Comparison of ENCODE assay signal across 1 cellular context in the genomic region with DNA sequence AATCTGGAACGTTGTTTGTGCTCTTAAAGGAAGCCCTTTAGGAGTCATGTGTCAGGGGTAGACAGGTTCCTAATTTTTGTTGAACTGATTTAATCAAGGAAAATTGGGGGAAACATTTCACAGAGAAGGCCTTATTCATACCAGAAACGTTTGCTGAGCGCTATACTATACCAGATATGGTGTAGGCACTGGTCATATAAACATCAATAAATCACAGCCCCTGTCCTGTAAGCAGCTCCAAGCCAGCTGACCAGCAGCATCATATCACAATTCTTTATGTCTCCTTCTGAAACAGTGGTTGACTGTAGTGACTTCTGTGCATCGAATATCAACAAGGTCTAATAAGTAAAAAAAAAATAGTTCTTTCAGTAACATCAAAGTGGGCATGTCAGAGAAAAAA.
TF ChIP-seq lines count a peak whose summit lies in the region.

No MANE protein-coding gene starts in this region.

TF ChIP-seq in HepG2, 621 proteins besides CTCF, POLR2A, EP300 and RAD21:
- TF ChIP-seq ZNF720 (CRISPR knock-in tag; IDR thresholded peaks at IDR 0.05) (no peak), ZMYM4 (CRISPR knock-in tag; IDR thresholded peaks at IDR 0.05) (no peak), EHMT2 (IDR thresholded peaks at IDR 0.05; ENCODE audit: borderline replicate concordance, low read depth, low read length) (no peak), CBX2 (IDR thresholded peaks at IDR 0.05; ENCODE audit: low read depth, low read length) (no peak), CBX2 (CRISPR knock-in tag; IDR thresholded peaks at IDR 0.05; ENCODE audit: low read depth) (no peak), PTBP1 (IDR thresholded peaks at IDR 0.05; ENCODE audit: low read depth, low read length, poor library complexity, severe bottlenecking) (no peak)
- TF ChIP-seq, protein P1, sequence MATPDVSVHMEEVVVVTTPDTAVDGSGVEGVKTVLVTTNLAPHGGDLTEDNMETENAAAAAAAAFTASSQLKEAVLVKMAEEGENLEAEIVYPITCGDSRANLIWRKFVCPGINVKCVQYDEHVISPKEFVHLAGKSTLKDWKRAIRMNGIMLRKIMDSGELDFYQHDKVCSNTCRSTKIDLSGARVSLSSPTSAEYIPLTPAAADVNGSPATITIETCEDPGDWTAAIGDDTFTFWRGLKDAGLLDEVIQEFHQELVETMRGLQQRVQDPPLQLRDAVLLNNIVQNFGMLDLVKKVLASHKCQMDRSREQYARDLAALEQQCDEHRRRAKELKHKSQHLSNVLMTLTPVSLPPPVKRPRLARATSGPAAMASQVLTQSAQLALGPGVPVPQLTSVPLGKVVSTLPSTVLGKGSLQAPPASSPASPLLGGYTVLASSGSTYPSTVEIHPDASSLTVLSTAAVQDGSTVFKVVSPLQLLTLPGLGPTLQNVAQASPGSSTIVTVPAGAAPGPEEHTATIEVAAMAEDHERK (CRISPR knock-in tag; IDR thresholded peaks at IDR 0.05; ENCODE audit: low read depth), result no peak
- TF ChIP-seq, protein P2, sequence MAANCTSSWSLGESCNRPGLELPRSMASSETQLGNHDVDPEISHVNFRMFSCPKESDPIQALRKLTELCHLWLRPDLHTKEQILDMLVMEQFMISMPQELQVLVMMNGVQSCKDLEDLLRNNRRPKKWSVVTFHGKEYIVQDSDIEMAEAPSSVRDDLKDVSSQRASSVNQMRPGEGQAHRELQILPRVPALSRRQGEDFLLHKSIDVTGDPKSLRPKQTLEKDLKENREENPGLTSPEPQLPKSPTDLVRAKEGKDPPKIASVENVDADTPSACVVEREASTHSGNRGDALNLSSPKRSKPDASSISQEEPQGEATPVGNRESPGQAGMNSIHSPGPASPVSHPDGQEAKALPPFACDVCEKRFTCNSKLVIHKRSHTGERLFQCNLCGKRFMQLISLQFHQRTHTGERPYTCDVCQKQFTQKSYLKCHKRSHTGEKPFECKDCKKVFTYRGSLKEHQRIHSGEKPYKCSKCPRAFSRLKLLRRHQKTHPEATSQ (CRISPR knock-in tag; IDR thresholded peaks at IDR 0.05; ENCODE audit: borderline replicate concordance), result no peak
